1 cellular context compared by ENCODE assay signal in genomic region chr15:90214553-90215205, GRCh38.
A peak's percentile ranks its signal among the peaks of the same experiment; 100 is the strongest.
TF ChIP-seq lines count a peak whose summit lies in the region.

No MANE protein-coding gene starts in this region.

TF ChIP-seq in GM12878, 131 proteins besides CTCF, POLR2A, EP300 and RAD21:
- TF ChIP-seq HDGF (IDR thresholded peaks at IDR 0.05) (no peak), SMAD1 (IDR thresholded peaks at IDR 0.05; ENCODE audit: low read depth, partially characterized antibody) (no peak), RUNX3 (IDR thresholded peaks at IDR 0.05; ENCODE audit: low read length) (peak; percentile 63; the same call in 1 of the 2 replicates), CREB1 (IDR thresholded peaks at IDR 0.05; ENCODE audit: low read depth) (0 out of 2 replicates have a peak, but pooled peaks have one; percentile 20), CREM (IDR thresholded peaks at IDR 0.05; ENCODE audit: low read depth) (no peak), MEF2B (IDR thresholded peaks at IDR 0.05; ENCODE audit: partially characterized antibody, poor library complexity, severe bottlenecking) (no peak), SP1 (IDR thresholded peaks at IDR 0.05; ENCODE audit: low read depth, low read length) (no peak), NRF1 (conservative IDR thresholded peaks at IDR 0.05; ENCODE audit: low read depth, low read length) (no peak), NFIC (IDR thresholded peaks at IDR 0.05; ENCODE audit: low read depth, low read length) (no peak), FOS (IDR thresholded peaks at IDR 0.05; ENCODE audit: borderline replicate concordance, extremely low read depth, insufficient read length) (no peak), ELK1 (IDR thresholded peaks at IDR 0.05; ENCODE audit: low read depth, low read length) (no peak)
TF ChIP-seq in GM12878: peak in this region for 2.
